In genomic region chr15:54506977-54507524, GRCh38 we compare ENCODE assay signal across 23 cellular contexts.
"Had no signal": no experiment of that assay in that cellular context is flagged by ENCODE, and none has a peak within 500 bp of the region (broad histone marks: within the 10 kb centered on the region; RNA-seq: fewer than 3 reads in every experiment).

No MANE protein-coding gene starts in this region.

- ATAC-seq: esophagus mucosa; gastroesophageal sphincter; naive thymus-derived CD8-positive, alpha-beta T cell; psoas muscle had no signal

- H3K27ac ChIP-seq: dorsolateral prefrontal cortex, gastroesophageal sphincter, left ventricle myocardium inferior, neutrophil, psoas muscle, right atrium auricular region, sigmoid colon, skin epidermis, suprapubic skin, thyroid gland, upper lobe of left lung, vagina had no signal

- DNase-seq: cortex of kidney; dorsolateral prefrontal cortex; effector CD8-positive, alpha-beta T cell; glutamatergic neuron; islet precursor cell; left ventricle myocardium inferior; mesendoderm; naive thymus-derived CD8-positive, alpha-beta T cell; psoas muscle; sigmoid colon; stimulated activated CD4-positive, alpha-beta T cell treated with anti-CD3 and anti-CD28 coated beads, Interleukin-12 subunit alpha, Interleukin-12 subunit beta, amount 100 ng/mL, for 4 hours; stimulated activated CD4-positive, alpha-beta T cell treated with anti-CD3 and anti-CD28 coated beads, Interleukin-2, amount 100 ng/mL, for 48 hours; stimulated activated naive CD4-positive, alpha-beta T cell treated with Interleukin-2 at 50 U/mL for 16 hours; thyroid gland had no signal

- H3K9me3 ChIP-seq: gastroesophageal sphincter, left ventricle myocardium inferior, neutrophil, psoas muscle, right atrium auricular region, sigmoid colon, suprapubic skin, thyroid gland, upper lobe of left lung, vagina had no signal

- H3K36me3 ChIP-seq: gastroesophageal sphincter, left ventricle myocardium inferior, neutrophil, right atrium auricular region, sigmoid colon, suprapubic skin, thyroid gland, upper lobe of left lung, vagina had no signal

- H3K4me3 ChIP-seq: dorsolateral prefrontal cortex, gastroesophageal sphincter, left ventricle myocardium inferior, psoas muscle, right atrium auricular region, sigmoid colon, skin epidermis, suprapubic skin, thyroid gland, upper lobe of left lung, vagina had no signal

- FAIRE-seq: endometrium had no signal

- H3K27me3 ChIP-seq: dorsolateral prefrontal cortex, gastroesophageal sphincter, neutrophil, right atrium auricular region, sigmoid colon, suprapubic skin, thyroid gland, upper lobe of left lung, vagina had no signal

- H3K4me1 ChIP-seq: gastroesophageal sphincter, left ventricle myocardium inferior, psoas muscle, right atrium auricular region, sigmoid colon, suprapubic skin, thyroid gland, upper lobe of left lung, vagina had no signal
